9 cellular contexts compared by ENCODE assay signal in the genomic region with DNA sequence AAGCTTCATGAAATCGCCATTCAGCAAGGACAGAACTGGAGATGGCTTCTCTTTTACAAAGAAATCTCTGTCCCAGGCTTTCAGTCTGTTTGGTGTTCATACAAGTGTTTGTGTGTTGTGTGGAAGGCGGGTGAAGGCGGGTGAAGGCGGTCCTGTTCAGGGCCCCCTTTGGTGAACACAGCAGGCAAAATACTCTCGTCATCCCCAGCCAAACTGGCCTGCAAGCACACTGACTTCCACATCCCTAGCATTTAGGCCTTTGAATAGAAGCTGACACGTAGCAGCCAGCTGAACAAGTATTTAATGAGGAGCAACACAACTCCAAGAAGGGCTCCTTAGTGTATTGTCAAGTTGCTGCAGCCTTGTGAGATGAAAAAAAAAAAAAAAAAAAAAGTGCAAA.
A peak's percentile ranks its signal among the peaks of the same experiment; 100 is the strongest.
DNase-seq lines count a peak whose midpoint lies in the region; ATAC-seq and TF ChIP-seq lines count a peak whose summit lies in the region.
"Had no signal": no experiment of that assay in that cellular context is flagged by ENCODE, and none has a peak within 500 bp of the region (broad histone marks: within the 10 kb centered on the region; RNA-seq: fewer than 3 reads in every experiment).

No MANE protein-coding gene starts in this region.

- WGBS in gastroesophageal sphincter (ENCODE audit: low coverage in 1 of 2), 2 donors = 55 to 71% methylated on average over 5 to 6 of the region's 6 CpGs

- H3K9me3 ChIP-seq in CD4-positive, alpha-beta memory T cell (ENCODE audit: control insufficient read depth in 1 of 2, low read length in 2 of 2) = no peaks in the 10 kb centered on the region
- H3K9me3 ChIP-seq in gastroesophageal sphincter = no peaks in the 10 kb centered on the region
- H3K9me3 ChIP-seq: mucosa of descending colon had no signal

- CTCF ChIA-PET in CD4-positive, alpha-beta memory T cell (lab: Charles Lee; ENCODE audit: partially characterized antibody) = interaction anchor here (1.3 kb wide), 1 partner anchor 12 kb away, joined by 3 read pairs; no protein-coding TSS in a partner anchor
- CTCF ChIA-PET in activated B cell treated with CpG ODN at 0.5 μM for 24 hours (lab: Charles Lee) = no interaction called here

- no peak overlapping the region for H3K4me3 ChIP-seq in CD4-positive, alpha-beta memory T cell (ENCODE audit: low read length in 2 of 2)
- H3K4me3 ChIP-seq in gastroesophageal sphincter = no peak overlapping the region
- H3K4me3 ChIP-seq: mucosa of descending colon had no signal

- no peak for ATAC-seq in activated B cell treated with CpG ODN at 0.5 μM for 24 hours (ENCODE audit: low read depth)
- ATAC-seq in gastroesophageal sphincter = no peak
- no peak for ATAC-seq in GM19324 (IDR thresholded peaks at IDR 0.05; ENCODE audit: low FRiP score, unreplicated experiment)

- in situ Hi-C loops in GM13977 (cut with MboI; ENCODE audit: low pct_unique_long_range_greater_than_20kb, low sequenced_read_pairs, unreplicated experiment) = loop anchor here (25.0 kb wide), 2 partner anchors 468 to 643 kb away; no protein-coding TSS in a partner anchor

- no peak for TF ChIP-seq CTCF in activated B cell treated with CpG ODN at 0.5 μM for 24 hours (IDR thresholded peaks at IDR 0.05)
- TF ChIP-seq CTCF in gastroesophageal sphincter (IDR thresholded peaks at IDR 0.05) = no peak
- no peak for TF ChIP-seq CTCF in GM13977 (IDR thresholded peaks at IDR 0.05; ENCODE audit: extremely low read depth, insufficient read depth, missing control alignments)

- H3K27ac Mint-ChIP-seq in CD4-positive, alpha-beta memory T cell = peak overlapping the region in 6 of 7 donors; percentile 40 to 89 (median 80)
- H3K27ac Mint-ChIP-seq in activated B cell treated with CpG ODN at 0.5 μM for 24 hours = peak overlapping the region; percentile 82

- H3K4me3 Mint-ChIP-seq in CD4-positive, alpha-beta memory T cell = peak overlapping the region in 7 of 8 donors; percentile 20 to 75 (median 64)
- H3K4me3 Mint-ChIP-seq in activated B cell treated with CpG ODN at 0.5 μM for 24 hours = no peak overlapping the region

- no peak for DNase-seq in CD4-positive, alpha-beta memory T cell
- no peak for DNase-seq in activated B cell treated with CpG ODN at 0.5 μM for 24 hours
- peak; percentile 39 to 96 (median 71) for DNase-seq in posterior cingulate gyrus
- DNase-seq in GM13977 (ENCODE audit: low spot score) = no peak
- DNase-seq in DMS153 treated with DMSO at 0.1 percent for 48 hours (lab: John Stamatoyannopoulos, UW; ENCODE audit: unreplicated experiment) = no peak
- no peak for DNase-seq in DMS79 (lab: John Stamatoyannopoulos, UW)

- H3K27me3 Mint-ChIP-seq in CD4-positive, alpha-beta memory T cell = no peaks in the 10 kb centered on the region
- no peaks in the 10 kb centered on the region for H3K27me3 Mint-ChIP-seq in activated B cell treated with CpG ODN at 0.5 μM for 24 hours

- peaks cover 64 to 98% (median 84%) of the 10 kb centered on the region in 4 donors for H3K4me1 Mint-ChIP-seq in CD4-positive, alpha-beta memory T cell
- peaks cover 78% of the 10 kb centered on the region for H3K4me1 Mint-ChIP-seq in activated B cell treated with CpG ODN at 0.5 μM for 24 hours

- no peaks in the 10 kb centered on the region for H3K27me3 ChIP-seq in CD4-positive, alpha-beta memory T cell (ENCODE audit: insufficient read depth, low read length)
- no peaks in the 10 kb centered on the region for H3K27me3 ChIP-seq in gastroesophageal sphincter

- TF ChIP-seq EP300 in gastroesophageal sphincter (IDR thresholded peaks at IDR 0.05) = no peak

- H3K27ac ChIP-seq in CD4-positive, alpha-beta memory T cell (ENCODE audit: low read depth, low read length) = no peak overlapping the region
- H3K27ac ChIP-seq in gastroesophageal sphincter = peak overlapping the region; percentile 58 to 77 (median 66)

- peaks cover 76 to 83% of the 10 kb centered on the region in 2 donors for H3K36me3 Mint-ChIP-seq in CD4-positive, alpha-beta memory T cell
- H3K36me3 Mint-ChIP-seq in activated B cell treated with CpG ODN at 0.5 μM for 24 hours (ENCODE audit: low read depth) = peaks cover 92% of the 10 kb centered on the region

- peaks cover 86% of the 10 kb centered on the region for H3K4me1 ChIP-seq in CD4-positive, alpha-beta memory T cell (ENCODE audit: insufficient read depth, low read length)
- peaks cover 45 to 100% (median 62%) of the 10 kb centered on the region in 3 donors for H3K4me1 ChIP-seq in gastroesophageal sphincter

- no peak for TF ChIP-seq POLR2A in gastroesophageal sphincter (IDR thresholded peaks at IDR 0.05)

- H3K9me3 Mint-ChIP-seq in CD4-positive, alpha-beta memory T cell = no peaks in the 10 kb centered on the region
- no peaks in the 10 kb centered on the region for H3K9me3 Mint-ChIP-seq in activated B cell treated with CpG ODN at 0.5 μM for 24 hours

- intact Hi-C loops in CD4-positive, alpha-beta memory T cell (cut with micrococcal nuclease) = no loop called here
- intact Hi-C loops in activated B cell treated with CpG ODN at 0.5 μM for 24 hours (cut with micrococcal nuclease) = no loop called here
- intact Hi-C loops in posterior cingulate gyrus (cut with DNase I) = no loop called here

- POLR2A ChIA-PET in CD4-positive, alpha-beta memory T cell (lab: Charles Lee; ENCODE audit: partially characterized antibody) = interaction anchor here (1.1 to 2.5 kb wide), 3 partner anchors 9 to 74 kb away, joined by 4 to 10 read pairs (median 6); a partner anchor contains a TSS
- POLR2A ChIA-PET in activated B cell treated with CpG ODN at 0.5 μM for 24 hours (lab: Charles Lee) = interaction anchor here (1.4 kb wide), 1 partner anchor 14 kb away, joined by 5 read pairs; no protein-coding TSS in a partner anchor

- peaks cover 31% of the 10 kb centered on the region for H3K36me3 ChIP-seq in CD4-positive, alpha-beta memory T cell (ENCODE audit: insufficient read depth, low read length)
- peaks cover 0 to 47% of the 10 kb centered on the region in 2 donors for H3K36me3 ChIP-seq in gastroesophageal sphincter

Comparison
In these comparisons a context has a peak if more than half of its experiments do, and no peak if none do; other contexts are left out.
1. DNase-seq: peak in posterior cingulate gyrus (10 of 10); none in CD4-positive, alpha-beta memory T cell (0 of 5), activated B cell treated with CpG ODN at 0.5 μM for 24 hours (single experiment), GM13977 (single experiment), DMS153 treated with DMSO at 0.1 percent for 48 hours (single experiment) and DMS79 (single experiment).